Comparison of ENCODE assay signal across 19 cellular contexts in genomic region chr1:3768811-3769390, GRCh38. TPM values are rescaled to one million over a fixed set of nuclear protein-coding genes. Genes with fewer than 3 reads are reported as not detected.
DNase-seq lines count a peak whose midpoint lies in the region; ATAC-seq, FAIRE-seq and TF ChIP-seq lines count a peak whose summit lies in the region.
"Had no signal": no experiment of that assay in that cellular context is flagged by ENCODE, and none has a peak within 500 bp of the region (broad histone marks: within the 10 kb centered on the region; RNA-seq: fewer than 3 reads in every experiment).

No MANE protein-coding gene starts in this region.

- H4K8ac ChIP-seq in IMR-90 (ENCODE audit: low read depth in 2 of 2, low read length in 2 of 2), result no peak overlapping the region

- dilution Hi-C loops in IMR-90 (cut with HindIII; ENCODE audit: low sequenced_read_pairs, unreplicated experiment), result no loop called here

- TF ChIP-seq CTCF in HepG2 (CRISPR knock-in tag; IDR thresholded peaks at IDR 0.05) (no peak), right lobe of liver (IDR thresholded peaks at IDR 0.05) (no peak), IMR-90 (conservative IDR thresholded peaks at IDR 0.05; ENCODE audit: low read depth, low read length) (no peak), kidney (IDR thresholded peaks at IDR 0.05; ENCODE audit: borderline replicate concordance, extremely low read depth, insufficient read depth) (no peak)

- H2AK5ac ChIP-seq in IMR-90 (ENCODE audit: low read depth, low read length), result no peak overlapping the region

- TF ChIP-seq EP300 in HepG2 (IDR thresholded peaks at IDR 0.05; ENCODE audit: low read depth in 2 of 2, low read length in 2 of 2), result no peak
- no peak for TF ChIP-seq EP300 in HepG2 (CRISPR knock-in tag; IDR thresholded peaks at IDR 0.05; ENCODE audit: borderline replicate concordance)

- no peak for ATAC-seq in HepG2
- no peak for ATAC-seq in right lobe of liver
- ATAC-seq in IMR-90 (ENCODE audit: low read depth), result no peak
- ATAC-seq: CD8-positive, alpha-beta T cell; HCT116 had no signal

- no peak overlapping the region for H4K5ac ChIP-seq in IMR-90 (ENCODE audit: low read depth, low read length)

- H3K27ac ChIP-seq in HepG2 (ENCODE audit: extremely low read length, insufficient read depth, low read length), result no peak overlapping the region
- H3K27ac ChIP-seq in right lobe of liver, result no peak overlapping the region
- no peak overlapping the region for H3K27ac ChIP-seq in IMR-90 (ENCODE audit: insufficient read depth, low read length)
- no peak overlapping the region for H3K27ac ChIP-seq in kidney (ENCODE audit: low read depth in 2 of 2, low read length in 2 of 2)
- H3K27ac ChIP-seq in caudate nucleus (ENCODE audit: low read depth, low read length), result no peak overlapping the region

- no peak overlapping the region for H2AFZ ChIP-seq in HepG2 (ENCODE audit: low read length)
- peak overlapping the region; percentile 32 for H2AFZ ChIP-seq in IMR-90 (replicated peaks; ENCODE audit: low read length, poor library complexity)

- H4K20me1 ChIP-seq in HepG2 (ENCODE audit: insufficient read depth, low read length), result no peaks in the 10 kb centered on the region
- H4K20me1 ChIP-seq in IMR-90 (ENCODE audit: insufficient read depth, low read length), result no peaks in the 10 kb centered on the region

- no peak overlapping the region for H2BK20ac ChIP-seq in IMR-90 (ENCODE audit: low read depth, low read length)

- H3K27me3 ChIP-seq in HepG2 (ENCODE audit: control insufficient read depth in 1 of 2, insufficient read depth in 2 of 2, low read length in 2 of 2) (peaks cover 0 to 20% of the 10 kb centered on the region in 2 experiments; a peak in 4 of 5 replicates), right lobe of liver (no peaks in the 10 kb centered on the region), IMR-90 (ENCODE audit: control insufficient read depth, insufficient read depth, low read length) (peaks cover 4% of the 10 kb centered on the region)
- H3K27me3 ChIP-seq: BE2C had no signal

- CTCF ChIA-PET in HepG2 (lab: Yijun Ruan, JAX; ENCODE audit: low intra/inter-chr PET ratio, low total read pairs), result no interaction called here
- CTCF ChIA-PET in IMR-90 (lab: Yijun Ruan, JAX), result no interaction called here

- H3K36me3 ChIP-seq in HepG2 (replicated peaks in 1 of 2; ENCODE audit: control insufficient read depth in 1 of 2, insufficient read depth in 2 of 2, low read length in 2 of 2), result no peaks in the 10 kb centered on the region
- H3K36me3 ChIP-seq in right lobe of liver, result no peaks in the 10 kb centered on the region
- H3K36me3 ChIP-seq in IMR-90 (ENCODE audit: control insufficient read depth, insufficient read depth, low read length), result no peaks in the 10 kb centered on the region
- H3K36me3 ChIP-seq in kidney (ENCODE audit: control insufficient read depth in 1 of 2, insufficient read depth in 2 of 2, low read length in 2 of 2), result no peaks in the 10 kb centered on the region
- H3K36me3 ChIP-seq: BE2C had no signal

- no peak overlapping the region for H2AK9ac ChIP-seq in IMR-90 (replicated peaks; ENCODE audit: low read depth, low read length, poor library complexity)

- DNase-seq in HepG2 (ENCODE audit: low spot score) (no peak), right lobe of liver (no peak), IMR-90 (no peak), kidney (peak; percentile 62), caudate nucleus (lab: John Stamatoyannopoulos, UW) (no peak), CD1c-positive myeloid dendritic cell (ENCODE audit: extremely low spot score) (no peak)
- DNase-seq: ACHN; BE2C; Calu3; CD8-positive, alpha-beta T cell; DMS79 treated with DMSO at 0.1 percent for 48 hours; GF-D8; GOT3; H7; HFFc6 had no signal

- H3K4me3 ChIP-seq in HepG2 (replicated peaks in 1 of 3; ENCODE audit: insufficient read depth in 1 of 3, low read depth in 2 of 3, low read length in 3 of 3), result no peak overlapping the region
- no peak overlapping the region for H3K4me3 ChIP-seq in right lobe of liver
- no peak overlapping the region for H3K4me3 ChIP-seq in IMR-90 (ENCODE audit: insufficient read depth, low read depth, low read length)
- H3K4me3 ChIP-seq in kidney (ENCODE audit: low read length in 2 of 2), result no peak overlapping the region

- H4K91ac ChIP-seq in IMR-90 (ENCODE audit: insufficient read depth, low read depth, low read length), result no peak overlapping the region

- 100% methylated on average over 5 of the region's 22 CpGs for WGBS in HepG2 (ENCODE audit: low lambda C conversion rate)
- WGBS in right lobe of liver (ENCODE audit: insufficient coverage, low coverage, low lambda C conversion rate, missing lambda C conversion rate), result 100% methylated on average over 4 of the region's 22 CpGs
- WGBS in IMR-90 (ENCODE audit: extremely low coverage in 2 of 2, insufficient read length in 1 of 2), 2 experiments, result 91% methylated on average over 6 of the region's 22 CpGs; no CpG with 5 or more reads in 1 of the 2 experiments

- H2BK5ac ChIP-seq in IMR-90 (ENCODE audit: low read depth, low read length, poor library complexity, severe bottlenecking), result no peak overlapping the region

- no peak overlapping the region for H3K14ac ChIP-seq in IMR-90 (replicated peaks; ENCODE audit: low read depth, low read length)

- no peak overlapping the region for H3K4ac ChIP-seq in IMR-90 (ENCODE audit: low read depth, low read length)

- intact Hi-C loops in HepG2 (cut with micrococcal nuclease; ENCODE audit: unreplicated experiment) (no loop called here), right lobe of liver (cut with DNase I) (no loop called here), IMR-90 (cut with micrococcal nuclease) (no loop called here), kidney (cut with DNase I) (no loop called here)

- no peaks in the 10 kb centered on the region for H3K9me3 ChIP-seq in HepG2 (ENCODE audit: low read length)
- H3K9me3 ChIP-seq in right lobe of liver, result no peaks in the 10 kb centered on the region
- H3K9me3 ChIP-seq in IMR-90 (ENCODE audit: control insufficient read depth, insufficient read depth, low read length), result no peaks in the 10 kb centered on the region
- H3K9me3 ChIP-seq in kidney (ENCODE audit: control insufficient read depth in 1 of 2, low read length in 2 of 2), result no peaks in the 10 kb centered on the region
- H3K9me3 ChIP-seq: BE2C had no signal

- H2BK120ac ChIP-seq in IMR-90 (ENCODE audit: low read depth, low read length), result no peak overlapping the region

- peaks cover 13% of the 10 kb centered on the region for H3K79me2 ChIP-seq in HepG2 (ENCODE audit: insufficient read depth, low read length)

- no TSS peak for BruUV-seq in HepG2 (replicated peaks; lab: Mats Ljungman, UMichigan)
- no TSS peak for BruUV-seq in IMR-90 (replicated peaks; lab: Mats Ljungman, UMichigan)

- no peak for FAIRE-seq in HepG2 (lab: Jason Lieb, UNC)
- no peak for FAIRE-seq in kidney (lab: Jason Lieb, UNC)
- FAIRE-seq: A204.1, HTR-8/SVneo had no signal

- no peak overlapping the region for H3K23ac ChIP-seq in IMR-90 (ENCODE audit: low read depth, low read length)

- no peak overlapping the region for H3K56ac ChIP-seq in IMR-90 (ENCODE audit: extremely low read depth, insufficient read depth, low read length)

- POLR2A ChIA-PET in HepG2 (lab: Yijun Ruan, JAX) (interaction anchor here (1.2 kb wide), 1 partner anchor 14 kb away, joined by 3 read pairs; no protein-coding TSS in a partner anchor), IMR-90 (lab: Charles Lee; ENCODE audit: unreplicated experiment) (no interaction called here)

- H3K4me1 ChIP-seq in HepG2 (ENCODE audit: insufficient read depth, low read length) (peaks cover 42% of the 10 kb centered on the region), right lobe of liver (peaks cover 0 to 14% (median 3%) of the 10 kb centered on the region in 4 donors), IMR-90 (ENCODE audit: control insufficient read depth, insufficient read depth, low read length) (peaks cover 4% of the 10 kb centered on the region), kidney (ENCODE audit: control insufficient read depth in 1 of 2, insufficient read depth in 1 of 2, low read depth in 1 of 2, low read length in 2 of 2) (peaks cover 7 to 10% of the 10 kb centered on the region in 2 donors)
- H3K4me1 ChIP-seq: BE2C had no signal

- no peaks in the 10 kb centered on the region for H3K9me1 ChIP-seq in IMR-90 (ENCODE audit: insufficient read depth, low read length)

- no peaks in the 10 kb centered on the region for H3K79me1 ChIP-seq in IMR-90 (ENCODE audit: low read depth in 1 of 2, low read length in 2 of 2)

- TF ChIP-seq RAD21 in HepG2 (CRISPR knock-in tag; IDR thresholded peaks at IDR 0.05) (no peak), IMR-90 (IDR thresholded peaks at IDR 0.05; ENCODE audit: low read length) (no peak)

- no peak overlapping the region for H2BK15ac ChIP-seq in IMR-90 (ENCODE audit: low read depth, low read length)

- H3K9ac ChIP-seq in HepG2 (ENCODE audit: insufficient read depth, low read depth, low read length) (no peak overlapping the region), IMR-90 (ENCODE audit: low read depth, low read length) (no peak overlapping the region), kidney (ENCODE audit: low read length in 2 of 2) (no peak overlapping the region)

- no peak overlapping the region for H3K4me2 ChIP-seq in HepG2 (ENCODE audit: low read depth, low read length)
- no peak overlapping the region for H3K4me2 ChIP-seq in IMR-90 (ENCODE audit: low read depth, low read length)

- H3K18ac ChIP-seq in IMR-90 (ENCODE audit: low read depth, low read length), result no peak overlapping the region

- TF ChIP-seq POLR2A in HepG2 (IDR thresholded peaks at IDR 0.05; ENCODE audit: insufficient read depth in 1 of 2, low read depth in 2 of 2, low read length in 2 of 2) (no peak), right lobe of liver (IDR thresholded peaks at IDR 0.05) (no peak), IMR-90 (IDR thresholded peaks at IDR 0.05; ENCODE audit: low read depth, low read length) (no peak)

- in situ Hi-C loops in HepG2 (cut with HindIII; ENCODE audit: extremely low pct_ligation_motif_present, low pct_unique_long_range_greater_than_20kb), result no loop called here
- in situ Hi-C loops in IMR-90 (cut with MboI; ENCODE audit: low sequenced_read_pairs), result no loop called here

RNA-seq across cellular contexts. Expression of gene SMIM1, which starts 3.6 kb away (rescaled TPM):
- 55.8 and 56.3 TPM in 2 replicates for total RNA-seq in HepG2 (2016; rRNA removed; fragmentation: Illumina TruSeq; extraction: Trizol)
- 360 and 516 TPM in 2 replicates for total RNA-seq in HepG2 (2016; cell fraction: cytosol; rRNA removed; fragmentation: Illumina TruSeq; extraction: Trizol; ENCODE audit: low read depth)
- total RNA-seq in HepG2 (2016; cell fraction: insoluble cytoplasmic fraction; rRNA removed; fragmentation: Illumina TruSeq; extraction: Trizol), result 54.3 and 58.0 TPM in 2 replicates
- 94.8 and 147 TPM in 2 replicates for total RNA-seq in HepG2 (2016; cell fraction: membrane; rRNA removed; fragmentation: Illumina TruSeq; extraction: Trizol)
- total RNA-seq in HepG2 (2016; cell fraction: nucleus; rRNA removed; fragmentation: Illumina TruSeq; extraction: Trizol), result 35.3 and 45.5 TPM in 2 replicates
- polyA plus RNA-seq in HepG2 (2011; rRNA removed), result 12.4 and 22.2 TPM in 2 replicates
- 15.0 and 35.9 TPM in 2 replicates for polyA plus RNA-seq in HepG2 (2011; cell fraction: cytosol; rRNA removed)
- polyA plus RNA-seq in HepG2 (2011; cell fraction: nucleus; rRNA removed), result 20.1 and 21.5 TPM in 2 replicates
- 18.7 and 18.9 TPM in 2 replicates for polyA plus RNA-seq in HepG2 (2012)
- polyA plus RNA-seq in HepG2 (2016; cell fraction: cytosol; fragmentation: Illumina TruSeq; extraction: Trizol; ENCODE audit: low read depth), result 172 and 230 TPM in 2 replicates
- polyA plus RNA-seq in HepG2 (2016; cell fraction: insoluble cytoplasmic fraction; fragmentation: Illumina TruSeq; extraction: Trizol; ENCODE audit: low read depth), result 45.5 and 47.9 TPM in 2 replicates
- polyA plus RNA-seq in HepG2 (2016; cell fraction: membrane; fragmentation: Illumina TruSeq; extraction: Trizol; ENCODE audit: low read depth), result 82.1 and 104 TPM in 2 replicates
- polyA plus RNA-seq in HepG2 (2016; cell fraction: nucleus; fragmentation: Illumina TruSeq; extraction: Trizol; ENCODE audit: insufficient read depth, low read depth), result 32.0 and 32.8 TPM in 2 replicates
- polyA minus RNA-seq in HepG2 (2011; rRNA and poly(A)+ RNA removed; ENCODE audit: low replicate concordance), result 29.5 TPM in 1 of 2 replicates, not detected in the other
- polyA minus RNA-seq in HepG2 (2011; cell fraction: cytosol; rRNA and poly(A)+ RNA removed), result 18.6 and 19.1 TPM in 2 replicates
- 17.1 and 18.4 TPM in 2 replicates for polyA minus RNA-seq in HepG2 (2011; cell fraction: nucleus; rRNA and poly(A)+ RNA removed)
- 1 to 10 TPM; 2.6 to 8.7 (median 4.6) TPM for total RNA-seq in right lobe of liver
- total RNA-seq in IMR-90 (2012; rRNA removed), result 0.90 and 1.9 TPM in 2 replicates
- 3.4 and 7.6 TPM in 2 replicates for polyA plus RNA-seq in IMR-90 (2012; rRNA removed)
- polyA plus RNA-seq in IMR-90 (2012; cell fraction: cytosol; rRNA removed), result 2.4 and 11.2 TPM in 2 replicates
- polyA plus RNA-seq in IMR-90 (2012; cell fraction: nucleus; rRNA removed; ENCODE audit: low replicate concordance), result 1.2 and 5.9 TPM in 2 replicates
- 7.0 TPM for total RNA-seq in kidney
- polyA plus RNA-seq in kidney (ENCODE audit: insufficient read depth, low read depth, low replicate concordance), result 49.5 TPM

RNA-seq across cellular contexts. Expression of gene CCDC27, which starts 16.7 kb away (rescaled TPM):
- total RNA-seq in HepG2 (2016; rRNA removed; fragmentation: Illumina TruSeq; extraction: Trizol) (not detected in 2 replicates), right lobe of liver (not detected), IMR-90 (2012; rRNA removed) (not detected in 2 replicates), kidney (not detected)
- total RNA-seq in HepG2 (2016; cell fraction: cytosol; rRNA removed; fragmentation: Illumina TruSeq; extraction: Trizol; ENCODE audit: low read depth), result not detected in 2 replicates
- total RNA-seq in HepG2 (2016; cell fraction: insoluble cytoplasmic fraction; rRNA removed; fragmentation: Illumina TruSeq; extraction: Trizol), result not detected in 2 replicates
- total RNA-seq in HepG2 (2016; cell fraction: membrane; rRNA removed; fragmentation: Illumina TruSeq; extraction: Trizol), result not detected in 2 replicates
- not detected in 2 replicates for total RNA-seq in HepG2 (2016; cell fraction: nucleus; rRNA removed; fragmentation: Illumina TruSeq; extraction: Trizol)
- polyA plus RNA-seq in HepG2 (2011; rRNA removed) (not detected in 2 replicates), IMR-90 (2012; rRNA removed) (not detected in 2 replicates), kidney (ENCODE audit: insufficient read depth, low read depth, low replicate concordance) (not detected)
- not detected in 2 replicates for polyA plus RNA-seq in HepG2 (2011; cell fraction: cytosol; rRNA removed)
- polyA plus RNA-seq in HepG2 (2011; cell fraction: nucleus; rRNA removed), result not detected in 2 replicates
- 0.23 TPM in 1 of 2 replicates, not detected in the other for polyA plus RNA-seq in HepG2 (2012)
- not detected in 2 replicates for polyA plus RNA-seq in HepG2 (2016; cell fraction: cytosol; fragmentation: Illumina TruSeq; extraction: Trizol; ENCODE audit: low read depth)
- polyA plus RNA-seq in HepG2 (2016; cell fraction: insoluble cytoplasmic fraction; fragmentation: Illumina TruSeq; extraction: Trizol; ENCODE audit: low read depth), result not detected in 2 replicates
- not detected in 2 replicates for polyA plus RNA-seq in HepG2 (2016; cell fraction: membrane; fragmentation: Illumina TruSeq; extraction: Trizol; ENCODE audit: low read depth)
- not detected in 2 replicates for polyA plus RNA-seq in HepG2 (2016; cell fraction: nucleus; fragmentation: Illumina TruSeq; extraction: Trizol; ENCODE audit: insufficient read depth, low read depth)
- not detected in 2 replicates for polyA minus RNA-seq in HepG2 (2011; rRNA and poly(A)+ RNA removed; ENCODE audit: low replicate concordance)
- not detected in 2 replicates for polyA minus RNA-seq in HepG2 (2011; cell fraction: cytosol; rRNA and poly(A)+ RNA removed)
- not detected in 2 replicates for polyA minus RNA-seq in HepG2 (2011; cell fraction: nucleus; rRNA and poly(A)+ RNA removed)
- not detected in 2 replicates for polyA plus RNA-seq in IMR-90 (2012; cell fraction: cytosol; rRNA removed)
- not detected in 2 replicates for polyA plus RNA-seq in IMR-90 (2012; cell fraction: nucleus; rRNA removed; ENCODE audit: low replicate concordance)
- total RNA-seq: Calu3; CD8-positive, alpha-beta T cell; HFFc6 had no signal
- polyA plus RNA-seq: CD14-positive monocyte had no signal

RNA-seq across cellular contexts. Expression of gene LRRC47, which starts 27.4 kb away (rescaled TPM):
- total RNA-seq in HepG2 (2016; rRNA removed; fragmentation: Illumina TruSeq; extraction: Trizol) (52.4 and 52.5 TPM in 2 replicates), right lobe of liver (10 to 100 TPM; 22.7 to 32.2 (median 25.8) TPM), IMR-90 (2012; rRNA removed) (15.2 and 23.1 TPM in 2 replicates), kidney (42.4 TPM)
- 6.5 and 7.6 TPM in 2 replicates for total RNA-seq in HepG2 (2016; cell fraction: cytosol; rRNA removed; fragmentation: Illumina TruSeq; extraction: Trizol; ENCODE audit: low read depth)
- 47.8 and 53.6 TPM in 2 replicates for total RNA-seq in HepG2 (2016; cell fraction: insoluble cytoplasmic fraction; rRNA removed; fragmentation: Illumina TruSeq; extraction: Trizol)
- 11.1 and 12.6 TPM in 2 replicates for total RNA-seq in HepG2 (2016; cell fraction: membrane; rRNA removed; fragmentation: Illumina TruSeq; extraction: Trizol)
- total RNA-seq in HepG2 (2016; cell fraction: nucleus; rRNA removed; fragmentation: Illumina TruSeq; extraction: Trizol), result 22.3 and 30.2 TPM in 2 replicates
- polyA plus RNA-seq in HepG2 (2011; rRNA removed) (18.3 and 20.2 TPM in 2 replicates), IMR-90 (2012; rRNA removed) (19.2 and 19.7 TPM in 2 replicates), kidney (ENCODE audit: insufficient read depth, low read depth, low replicate concordance) (28.8 TPM)
- polyA plus RNA-seq in HepG2 (2011; cell fraction: cytosol; rRNA removed), result 11.1 and 11.8 TPM in 2 replicates
- polyA plus RNA-seq in HepG2 (2011; cell fraction: nucleus; rRNA removed), result 22.8 and 33.3 TPM in 2 replicates
- 19.1 and 36.0 TPM in 2 replicates for polyA plus RNA-seq in HepG2 (2012)
- polyA plus RNA-seq in HepG2 (2016; cell fraction: cytosol; fragmentation: Illumina TruSeq; extraction: Trizol; ENCODE audit: low read depth), result 3.5 and 3.9 TPM in 2 replicates
- polyA plus RNA-seq in HepG2 (2016; cell fraction: insoluble cytoplasmic fraction; fragmentation: Illumina TruSeq; extraction: Trizol; ENCODE audit: low read depth), result 46.2 and 54.8 TPM in 2 replicates
- polyA plus RNA-seq in HepG2 (2016; cell fraction: membrane; fragmentation: Illumina TruSeq; extraction: Trizol; ENCODE audit: low read depth), result 9.2 and 9.3 TPM in 2 replicates
- polyA plus RNA-seq in HepG2 (2016; cell fraction: nucleus; fragmentation: Illumina TruSeq; extraction: Trizol; ENCODE audit: insufficient read depth, low read depth), result 63.9 and 68.5 TPM in 2 replicates
- polyA minus RNA-seq in HepG2 (2011; rRNA and poly(A)+ RNA removed; ENCODE audit: low replicate concordance), result 12.3 and 17.4 TPM in 2 replicates
- polyA minus RNA-seq in HepG2 (2011; cell fraction: cytosol; rRNA and poly(A)+ RNA removed), result 12.0 and 18.0 TPM in 2 replicates
- 10.1 and 11.3 TPM in 2 replicates for polyA minus RNA-seq in HepG2 (2011; cell fraction: nucleus; rRNA and poly(A)+ RNA removed)
- 18.0 and 18.8 TPM in 2 replicates for polyA plus RNA-seq in IMR-90 (2012; cell fraction: cytosol; rRNA removed)
- 28.6 and 36.5 TPM in 2 replicates for polyA plus RNA-seq in IMR-90 (2012; cell fraction: nucleus; rRNA removed; ENCODE audit: low replicate concordance)
